8 cellular contexts compared by ENCODE assay signal in genomic region chr3:141644931-141645330, GRCh38.
A peak's percentile ranks its signal among the peaks of the same experiment; 100 is the strongest.
DNase-seq lines count a peak whose midpoint lies in the region; ATAC-seq, FAIRE-seq and TF ChIP-seq lines count a peak whose summit lies in the region.

No MANE protein-coding gene starts in this region.

- CTCF ChIA-PET in K562 (lab: Yijun Ruan, JAX; ENCODE audit: low intra/inter-chr PET ratio) = interaction anchor here (1.0 to 1.3 kb wide), 2 partner anchors 350 to 352 kb away, joined by 3 to 4 read pairs; no protein-coding TSS in a partner anchor

- intact Hi-C loops in K562 (cut with micrococcal nuclease) = loop anchor here (1.0 to 5.0 kb wide), 4 partner anchors 69 to 333 kb away; partner anchors contain the start of gene RNF7

- TF ChIP-seq POLR2A in K562 (conservative IDR thresholded peaks at IDR 0.05) = no peak

- H3K36me3 ChIP-seq in K562 (ENCODE audit: control insufficient read depth, insufficient read depth, low read length) = no peaks in the 10 kb centered on the region

- TF ChIP-seq EP300 in K562 (IDR thresholded peaks at IDR 0.05; ENCODE audit: low read length) = no peak

- FAIRE-seq in K562 (lab: Jason Lieb, UNC) = peak; percentile 81

- WGBS in K562 (ENCODE audit: insufficient coverage, low coverage, missing lambda C conversion rate) = 31% methylated on average over 5 of the region's 5 CpGs

- H3K27ac ChIP-seq in K562 (ENCODE audit: extremely low read depth, low read depth, low read length) = no peak overlapping the region

- no peak overlapping the region for H3K4me2 ChIP-seq in K562 (ENCODE audit: insufficient read depth, low read length)

- H3K9me3 ChIP-seq in K562 (replicated peaks; ENCODE audit: control insufficient read depth, insufficient read depth, low read depth, low read length) = no peaks in the 10 kb centered on the region

- in situ Hi-C loops in K562 (cut with MboI) = loop anchor here (10.0 kb wide), 1 partner anchor 170 kb away; no protein-coding TSS in a partner anchor

- H4K20me1 ChIP-seq in K562 (replicated peaks; ENCODE audit: control insufficient read depth, insufficient read depth, low read length) = no peaks in the 10 kb centered on the region

- peak; percentile 57 to 82 for TF ChIP-seq RAD21 in K562 (CRISPR knock-in tag; conservative IDR thresholded peaks at IDR 0.05 in 1 of 2, IDR thresholded peaks at IDR 0.05 in 1 of 2)

- no peaks in the 10 kb centered on the region for H3K27me3 ChIP-seq in K562 (ENCODE audit: control insufficient read depth in 2 of 2, insufficient read depth in 2 of 2, low read length in 2 of 2)

- no TSS peak for BruUV-seq in K562 (replicated peaks; lab: Mats Ljungman, UMichigan)

- peak; percentile 73 to 94 (median 82) for TF ChIP-seq CTCF in K562 (IDR thresholded peaks at IDR 0.05 in 2 of 3, conservative IDR thresholded peaks at IDR 0.05 in 1 of 3; ENCODE audit: insufficient read depth in 2 of 3, low read depth in 1 of 3, low read length in 3 of 3)

- peaks cover 0 to 11% of the 10 kb centered on the region in 2 experiments; a peak in 3 of 5 replicates for H3K4me1 ChIP-seq in K562 (replicated peaks in 1 of 2; ENCODE audit: control insufficient read depth in 2 of 2, insufficient read depth in 2 of 2, low read length in 2 of 2)

- POLR2A ChIA-PET in K562 (lab: Yijun Ruan, JAX) = no interaction called here

- H3K9ac ChIP-seq in K562 (ENCODE audit: insufficient read depth in 1 of 2, low read depth in 2 of 2, low read length in 2 of 2) = no peak overlapping the region

- no peaks in the 10 kb centered on the region for H3K79me2 ChIP-seq in K562 (ENCODE audit: control insufficient read depth, insufficient read depth, low read length)

- no peaks in the 10 kb centered on the region for H3K9me1 ChIP-seq in K562 (ENCODE audit: control insufficient read depth, insufficient read depth, low read length)

- no peak overlapping the region for H3K4me3 ChIP-seq in K562

- peak overlapping the region; percentile 16; the same call in 1 of the 2 replicates for H2AFZ ChIP-seq in K562 (ENCODE audit: low read depth, low read length)

- peak; percentile 31 for DNase-seq in COR-L47 (lab: John Stamatoyannopoulos, UW)
- DNase-seq in LoVo (ENCODE audit: low spot score) = peak; percentile 51
- DNase-seq in UCSD-AML1 (lab: John Stamatoyannopoulos, UW; ENCODE audit: unreplicated experiment) = peak; percentile 56
- peak; percentile 72 to 82 (median 73) for DNase-seq in K562 (ENCODE audit: extremely low read depth in 1 of 4, low spot score in 3 of 4)
- DNase-seq in iris pigment epithelial cell (ENCODE audit: low read depth) = peak; percentile 71
- DNase-seq in stimulated activated CD4-positive, alpha-beta T cell treated with anti-CD3 and anti-CD28 coated beads, Interleukin-4, amount 100 ng/mL, for 24 hours = peak; percentile 72
- no peak for DNase-seq in 8988T

- ATAC-seq in GM19468 (IDR thresholded peaks at IDR 0.05; ENCODE audit: extremely low read depth, unreplicated experiment) (peak; percentile 46), K562 (peak; percentile 91)

TF ChIP-seq in K562, 482 proteins besides CTCF, POLR2A, EP300 and RAD21 (continues in another document):
- 0 out of 2 replicates have a peak, but pooled peaks have one; percentile 7 for TF ChIP-seq JUND (IDR thresholded peaks at IDR 0.05; ENCODE audit: borderline replicate concordance, low read depth, low read length)
- no peak for TF ChIP-seq JUND (tag; IDR thresholded peaks at IDR 0.05; ENCODE audit: borderline replicate concordance, low read depth, low read length)
- TF ChIP-seq TFAP4 (CRISPR knock-in tag; IDR thresholded peaks at IDR 0.05; ENCODE audit: borderline replicate concordance) = peak; percentile 31; the same call in 1 of the 2 replicates
- peak; percentile 50; the same call in 1 of the 2 replicates for TF ChIP-seq NR2C1 (IDR thresholded peaks at IDR 0.05)
- no peak; the same call in 1 of the 2 replicates for TF ChIP-seq NR2C1 (tag; IDR thresholded peaks at IDR 0.05)
- no peak for TF ChIP-seq ZNF140 (CRISPR knock-in tag; IDR thresholded peaks at IDR 0.05)
- TF ChIP-seq ZNF75A (CRISPR knock-in tag; IDR thresholded peaks at IDR 0.05) = no peak
- TF ChIP-seq MEIS2 (IDR thresholded peaks at IDR 0.05; ENCODE audit: partially characterized antibody) = peak; percentile 46
- peak; percentile 51 for TF ChIP-seq DEAF1 (CRISPR knock-in tag; IDR thresholded peaks at IDR 0.05)
- no peak for TF ChIP-seq ATF1 (CRISPR knock-in tag; IDR thresholded peaks at IDR 0.05)
- peak; percentile 24; the same call in 1 of the 2 replicates for TF ChIP-seq ATF1 (tag; IDR thresholded peaks at IDR 0.05)
- TF ChIP-seq NR2C2 (CRISPR knock-in tag; IDR thresholded peaks at IDR 0.05) = no peak
- TF ChIP-seq NR2C2 (tag; IDR thresholded peaks at IDR 0.05) = peak; percentile 67
- no peak for TF ChIP-seq CLOCK (CRISPR knock-in tag; IDR thresholded peaks at IDR 0.05; ENCODE audit: borderline replicate concordance)
- TF ChIP-seq PKNOX1 (IDR thresholded peaks at IDR 0.05) = peak; percentile 83
- peak in 1 of 2 experiments; percentile 22; a peak in 1 of 4 replicates for TF ChIP-seq SRF (CRISPR knock-in tag; IDR thresholded peaks at IDR 0.05)
- peak; percentile 33; the same call in 1 of the 2 replicates for TF ChIP-seq CTBP1 (IDR thresholded peaks at IDR 0.05; ENCODE audit: borderline replicate concordance)
- no peak for TF ChIP-seq ZNF133 (CRISPR knock-in tag; IDR thresholded peaks at IDR 0.05)
- TF ChIP-seq CC2D1A (IDR thresholded peaks at IDR 0.05) = peak; percentile 59
